19 cellular contexts compared by ENCODE assay signal in genomic region chr12:17110316-17110715, GRCh38.
DNase-seq lines count a peak whose midpoint lies in the region; ATAC-seq and TF ChIP-seq lines count a peak whose summit lies in the region.
"Had no signal": no experiment of that assay in that cellular context is flagged by ENCODE, and none has a peak within 500 bp of the region (broad histone marks: within the 10 kb centered on the region; RNA-seq: fewer than 3 reads in every experiment).

No MANE protein-coding gene starts in this region.

- no peak overlapping the region for H3K18ac ChIP-seq in trophoblast cell (ENCODE audit: low read length)
- no peak overlapping the region for H3K18ac ChIP-seq in H9 (ENCODE audit: insufficient read length, low read depth, low read length)

- CTCF ChIA-PET in naive thymus-derived CD4-positive, alpha-beta T cell (lab: Charles Lee): no interaction called here

- no peak overlapping the region for H3K9ac ChIP-seq in trophoblast cell (ENCODE audit: low read length)
- H3K9ac ChIP-seq in H9 (ENCODE audit: extremely low read depth, insufficient read length, low read length): no peak overlapping the region
- H3K9ac ChIP-seq: BLaER1 treated with 17β-estradiol and CSF1 and Interleukin-3, amounts not matched to agents 10 nM and 100 nM had no signal

- DNase-seq in NAMALWA (ENCODE audit: low spot score) (peak; percentile 11), NCI-H446 treated with DMSO at 0.1 percent for 48 hours (lab: John Stamatoyannopoulos, UW) (peak; percentile 60), trophoblast cell (peak; percentile 24 to 70), H9 (no peak), NCI-H526 treated with DMSO at 0.1 percent for 48 hours (lab: John Stamatoyannopoulos, UW) (no peak)
- DNase-seq in naive thymus-derived CD4-positive, alpha-beta T cell: no peak
- DNase-seq: AML-193; BE2C; CD4-positive, alpha-beta T cell; CD8-positive, alpha-beta memory T cell; DMS 273 treated with DMSO at 0.1 percent for 48 hours; DMS79; EL; GDM1; HCEC 1CT had no signal

- ATAC-seq in naive thymus-derived CD4-positive, alpha-beta T cell: no peak
- ATAC-seq: GM12878, GM23338 had no signal

- H3K79me1 ChIP-seq in trophoblast cell (ENCODE audit: low read length) (no peaks in the 10 kb centered on the region), H9 (ENCODE audit: insufficient read depth, low read depth, low read length, poor library complexity, severe bottlenecking) (no peaks in the 10 kb centered on the region)

- H3K27ac ChIP-seq in trophoblast cell (ENCODE audit: low read depth, low read length): no peak overlapping the region
- no peak overlapping the region for H3K27ac ChIP-seq in H9 (ENCODE audit: insufficient read length, low read depth, low read length)
- no peak overlapping the region for H3K27ac ChIP-seq in naive thymus-derived CD4-positive, alpha-beta T cell (ENCODE audit: low read depth, low read length)
- H3K27ac ChIP-seq: BLaER1 treated with 17β-estradiol and CSF1 and Interleukin-3, amounts not matched to agents 10 nM and 100 nM had no signal

- no peaks in the 10 kb centered on the region for H3K9me3 ChIP-seq in trophoblast cell (ENCODE audit: insufficient read depth, low read depth, low read length)
- H3K9me3 ChIP-seq in H9 (ENCODE audit: control insufficient read depth, low read depth, low read length): no peaks in the 10 kb centered on the region
- H3K9me3 ChIP-seq in naive thymus-derived CD4-positive, alpha-beta T cell (ENCODE audit: control insufficient read depth in 2 of 3, low read length in 3 of 3): no peaks in the 10 kb centered on the region
- H3K9me3 ChIP-seq: BE2C; BLaER1 treated with 17β-estradiol and CSF1 and Interleukin-3, amounts not matched to agents 10 nM and 100 nM had no signal

- no peak overlapping the region for H2BK5ac ChIP-seq in trophoblast cell (ENCODE audit: low read depth, low read length, poor library complexity)
- no peak overlapping the region for H2BK5ac ChIP-seq in H9 (ENCODE audit: insufficient read length, low read length)

- H3K79me2 ChIP-seq in trophoblast cell (ENCODE audit: control insufficient read depth, insufficient read depth, low read length, poor library complexity): no peaks in the 10 kb centered on the region
- H3K79me2 ChIP-seq in H9 (ENCODE audit: insufficient read depth, low read length): no peaks in the 10 kb centered on the region

- H3K4me1 ChIP-seq in trophoblast cell (ENCODE audit: control insufficient read depth in 1 of 2, insufficient read depth in 2 of 2, low read length in 2 of 2) (no peaks in the 10 kb centered on the region), H9 (ENCODE audit: insufficient read depth, low read length) (no peaks in the 10 kb centered on the region)
- no peaks in the 10 kb centered on the region for H3K4me1 ChIP-seq in naive thymus-derived CD4-positive, alpha-beta T cell (ENCODE audit: control insufficient read depth in 2 of 2, insufficient read depth in 2 of 2, low read length in 2 of 2)
- H3K4me1 ChIP-seq: BE2C had no signal

- no peak overlapping the region for H3T11ph ChIP-seq in H9 (ENCODE audit: low read length)

- H3K36me3 Mint-ChIP-seq in H9 (ENCODE audit: insufficient read depth in 1 of 3, low read depth in 3 of 3): peaks cover 0 to 4% (median 0%) of the 10 kb centered on the region in 3 experiments; a peak in 1 of 7 replicates
- H3K36me3 Mint-ChIP-seq in naive thymus-derived CD4-positive, alpha-beta T cell: no peaks in the 10 kb centered on the region
- H3K36me3 Mint-ChIP-seq: CD14-positive monocyte; CD8-positive, alpha-beta memory T cell had no signal

- no peak overlapping the region for H4K8ac ChIP-seq in trophoblast cell (ENCODE audit: low read depth, low read length)
- no peak overlapping the region for H4K8ac ChIP-seq in H9 (replicated peaks; ENCODE audit: insufficient read length, low read depth, low read length)

- no peak overlapping the region for H3K56ac ChIP-seq in H9 (ENCODE audit: insufficient read length, low read depth, low read length)

- no peak overlapping the region for H2BK12ac ChIP-seq in trophoblast cell (ENCODE audit: low read length)
- H2BK12ac ChIP-seq in H9 (ENCODE audit: insufficient read length, low read depth, low read length): no peak overlapping the region

- H4K12ac ChIP-seq in trophoblast cell (ENCODE audit: low read depth, low read length): no peak overlapping the region

- no peak overlapping the region for H4K5ac ChIP-seq in H9 (ENCODE audit: insufficient read length, low read depth, low read length)

- H4K91ac ChIP-seq in trophoblast cell (ENCODE audit: low read depth, low read length): no peak overlapping the region
- H4K91ac ChIP-seq in H9 (ENCODE audit: insufficient read length, low read depth, low read length): no peak overlapping the region

- no peak overlapping the region for H2BK120ac ChIP-seq in trophoblast cell (ENCODE audit: insufficient read depth, low read length, poor library complexity)
- no peak overlapping the region for H2BK120ac ChIP-seq in H9 (ENCODE audit: low read depth, low read length, poor library complexity, severe bottlenecking)

- H2BK20ac ChIP-seq in H9 (ENCODE audit: low read depth, low read length, poor library complexity, severe bottlenecking): no peak overlapping the region

- no peak overlapping the region for H2BK15ac ChIP-seq in H9 (ENCODE audit: low read depth, low read length)

- H3K23ac ChIP-seq in trophoblast cell (ENCODE audit: low read length) (no peak overlapping the region), H9 (ENCODE audit: insufficient read length, low read depth, low read length) (no peak overlapping the region)

- intact Hi-C loops in naive thymus-derived CD4-positive, alpha-beta T cell (cut with micrococcal nuclease): no loop called here

- no peaks in the 10 kb centered on the region for H4K20me1 ChIP-seq in H9 (ENCODE audit: control insufficient read depth, insufficient read depth, insufficient read length)
- H4K20me1 ChIP-seq: BLaER1 treated with 17β-estradiol and CSF1 and Interleukin-3, amounts not matched to agents 10 nM and 100 nM had no signal

- no peak overlapping the region for H3K14ac ChIP-seq in trophoblast cell (ENCODE audit: low read length)
- no peak overlapping the region for H3K14ac ChIP-seq in H9 (ENCODE audit: insufficient read depth, low read length)

- no peak overlapping the region for H3K4ac ChIP-seq in trophoblast cell (ENCODE audit: low read depth, low read length)
- H3K4ac ChIP-seq in H9 (ENCODE audit: low read depth, low read length): no peak overlapping the region

- TF ChIP-seq CTCF in H9 (conservative IDR thresholded peaks at IDR 0.05): no peak

- POLR2A ChIA-PET in naive thymus-derived CD4-positive, alpha-beta T cell (lab: Charles Lee): no interaction called here

- H3K4me2 ChIP-seq in trophoblast cell (ENCODE audit: low read length): no peak overlapping the region
- no peak overlapping the region for H3K4me2 ChIP-seq in H9 (ENCODE audit: insufficient read depth, insufficient read length, low read length)
- H3K4me2 ChIP-seq: BLaER1 treated with 17β-estradiol and CSF1 and Interleukin-3, amounts not matched to agents 10 nM and 100 nM; GM23338 had no signal

- H2AFZ ChIP-seq in trophoblast cell (ENCODE audit: insufficient read depth, low read length, poor library complexity) (no peak overlapping the region), H9 (ENCODE audit: low read length) (no peak overlapping the region)
- H2AFZ ChIP-seq: GM23338 had no signal

- H3K27me3 ChIP-seq in trophoblast cell (ENCODE audit: insufficient read depth, low read length) (no peaks in the 10 kb centered on the region), H9 (ENCODE audit: insufficient read depth, low read length) (no peaks in the 10 kb centered on the region)
- no peaks in the 10 kb centered on the region for H3K27me3 ChIP-seq in naive thymus-derived CD4-positive, alpha-beta T cell (ENCODE audit: control insufficient read depth in 2 of 2, insufficient read depth in 2 of 2, low read length in 2 of 2)
- H3K27me3 ChIP-seq: BE2C; BLaER1 treated with 17β-estradiol and CSF1 and Interleukin-3, amounts not matched to agents 10 nM and 100 nM had no signal

- H3K4me3 Mint-ChIP-seq in H9: no peak overlapping the region
- H3K4me3 Mint-ChIP-seq in naive thymus-derived CD4-positive, alpha-beta T cell: no peak overlapping the region
- H3K4me3 Mint-ChIP-seq: CD14-positive monocyte; CD4-positive, alpha-beta T cell; CD8-positive, alpha-beta memory T cell; GM23338 had no signal

- H3K36me3 ChIP-seq in trophoblast cell (ENCODE audit: control insufficient read depth in 1 of 2, insufficient read depth in 2 of 2, low read length in 2 of 2): no peaks in the 10 kb centered on the region
- no peaks in the 10 kb centered on the region for H3K36me3 ChIP-seq in naive thymus-derived CD4-positive, alpha-beta T cell (ENCODE audit: control insufficient read depth in 2 of 3, insufficient read depth in 3 of 3, low read length in 3 of 3)
- H3K36me3 ChIP-seq: BE2C; BLaER1 treated with 17β-estradiol and CSF1 and Interleukin-3, amounts not matched to agents 10 nM and 100 nM had no signal

- no peak overlapping the region for H2AK5ac ChIP-seq in trophoblast cell (ENCODE audit: low read length)
- H2AK5ac ChIP-seq in H9 (ENCODE audit: insufficient read length, low read length): no peak overlapping the region

- H3K4me1 Mint-ChIP-seq in H9: peaks cover 0 to 3% of the 10 kb centered on the region in 2 experiments; a peak in 1 of 4 replicates
- H3K4me1 Mint-ChIP-seq in naive thymus-derived CD4-positive, alpha-beta T cell: no peaks in the 10 kb centered on the region
- H3K4me1 Mint-ChIP-seq: CD14-positive monocyte; CD8-positive, alpha-beta memory T cell; GM23338 had no signal

- no peak overlapping the region for H3K27ac Mint-ChIP-seq in H9
- no peak overlapping the region for H3K27ac Mint-ChIP-seq in naive thymus-derived CD4-positive, alpha-beta T cell
- H3K27ac Mint-ChIP-seq: CD14-positive monocyte; CD4-positive, alpha-beta T cell; CD8-positive, alpha-beta memory T cell; GM23338 had no signal

- no peaks in the 10 kb centered on the region for H3K23me2 ChIP-seq in H9 (ENCODE audit: insufficient read length, low read depth, low read length, poor library complexity, severe bottlenecking)

- peaks cover 2 to 8% of the 10 kb centered on the region in 2 experiments; a peak in 3 of 5 replicates for H3K9me3 Mint-ChIP-seq in H9
- H3K9me3 Mint-ChIP-seq in naive thymus-derived CD4-positive, alpha-beta T cell: peaks cover 0 to 22% (median 8%) of the 10 kb centered on the region in 11 donors

- H3K4me3 ChIP-seq in trophoblast cell (ENCODE audit: low read depth, low read length): no peak overlapping the region
- H3K4me3 ChIP-seq in naive thymus-derived CD4-positive, alpha-beta T cell (ENCODE audit: low read length): no peak overlapping the region
- H3K4me3 ChIP-seq: BLaER1 treated with 17β-estradiol and CSF1 and Interleukin-3, amounts not matched to agents 10 nM and 100 nM; GM12878; GM23338 had no signal

- no peaks in the 10 kb centered on the region for H3K27me3 Mint-ChIP-seq in H9 (ENCODE audit: low read depth)
- no peaks in the 10 kb centered on the region for H3K27me3 Mint-ChIP-seq in naive thymus-derived CD4-positive, alpha-beta T cell
- H3K27me3 Mint-ChIP-seq: CD4-positive, alpha-beta T cell; CD8-positive, alpha-beta memory T cell had no signal

Comparison
In these comparisons a context has a peak if more than half of its experiments do, and no peak if none do; other contexts are left out.
1. DNase-seq: peak in NAMALWA (single experiment), NCI-H446 treated with DMSO at 0.1 percent for 48 hours (single experiment) and trophoblast cell (2 of 2); none in H9 (single experiment), NCI-H526 treated with DMSO at 0.1 percent for 48 hours (single experiment) and naive thymus-derived CD4-positive, alpha-beta T cell (0 of 9).